15 cellular contexts compared by ENCODE assay signal in the genomic region with DNA sequence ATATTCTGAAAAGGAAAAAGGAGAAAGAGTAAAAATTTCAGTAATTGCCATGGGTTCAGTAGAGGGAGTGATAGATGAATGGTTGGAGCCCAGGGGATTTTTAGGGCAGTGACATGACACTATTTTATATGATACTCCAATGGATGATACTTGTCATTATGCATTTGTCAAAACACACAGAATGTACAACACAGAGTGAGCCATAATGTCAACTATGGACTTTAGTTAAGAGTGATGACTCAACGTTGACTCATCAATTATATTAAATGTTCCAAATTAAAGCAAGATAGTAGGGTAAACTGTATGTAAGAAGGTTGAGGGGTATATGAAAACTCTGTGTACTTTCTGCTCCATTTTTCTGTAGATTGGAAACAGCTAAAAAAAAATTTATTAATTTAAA.
"Had no signal": no experiment of that assay in that cellular context is flagged by ENCODE, and none has a peak within 500 bp of the region (broad histone marks: within the 10 kb centered on the region; RNA-seq: fewer than 3 reads in every experiment).

No MANE protein-coding gene starts in this region.

- H3K36me3 ChIP-seq: neutrophil, suprapubic skin, upper lobe of right lung had no signal

- H3K4me1 ChIP-seq: suprapubic skin, upper lobe of right lung had no signal

- H3K27ac ChIP-seq: neutrophil, suprapubic skin, upper lobe of right lung had no signal

- H3K27me3 ChIP-seq: neutrophil, suprapubic skin, upper lobe of right lung had no signal

- DNase-seq: activated B cell treated with CpG ODN at 0.5 μM for 24 hours; activated CD4-positive, alpha-beta T cell treated with anti-CD3 and anti-CD28 coated beads, Interleukin-2, amount 10 ng/mL, durations not matched to agents 7 days and 5 days; activated naive CD4-positive, alpha-beta T cell treated with anti-CD3 and anti-CD28 coated beads, Interleukin-2, amount 10 ng/mL, durations not matched to agents 7 days and 5 days; activated T-cell treated with anti-CD3 and anti-CD28 coated beads for 4 hours; glutamatergic neuron; immature natural killer cell; naive thymus-derived CD4-positive, alpha-beta T cell; retina; stimulated activated CD4-positive, alpha-beta T cell treated with anti-CD3 and anti-CD28 coated beads, Interleukin-4, amount 100 ng/mL, for 1 hour; stimulated activated CD8-positive, alpha-beta memory T cell treated with anti-CD3 and anti-CD28 coated beads, Interleukin-4, amount 100 ng/mL, for 48 hours; stimulated activated naive CD8-positive, alpha-beta T cell treated with anti-CD3 and anti-CD28 coated beads, Interleukin-15, Interleukin-2, amounts not matched to agents 100 U/mL and 50 U/mL, for 24 hours; upper lobe of right lung had no signal

- ATAC-seq: esophagus mucosa; naive thymus-derived CD4-positive, alpha-beta T cell; stimulated activated naive CD8-positive, alpha-beta T cell treated with anti-CD3 and anti-CD28 coated beads, Interleukin-15, Interleukin-2, amounts not matched to agents 100 U/mL and 50 U/mL, for 24 hours; upper lobe of right lung had no signal

- H3K4me3 ChIP-seq: suprapubic skin, upper lobe of right lung had no signal

- H3K9me3 ChIP-seq: neutrophil, suprapubic skin, upper lobe of right lung had no signal
